Comparison of ENCODE assay signal across 8 cellular contexts in the genomic region with DNA sequence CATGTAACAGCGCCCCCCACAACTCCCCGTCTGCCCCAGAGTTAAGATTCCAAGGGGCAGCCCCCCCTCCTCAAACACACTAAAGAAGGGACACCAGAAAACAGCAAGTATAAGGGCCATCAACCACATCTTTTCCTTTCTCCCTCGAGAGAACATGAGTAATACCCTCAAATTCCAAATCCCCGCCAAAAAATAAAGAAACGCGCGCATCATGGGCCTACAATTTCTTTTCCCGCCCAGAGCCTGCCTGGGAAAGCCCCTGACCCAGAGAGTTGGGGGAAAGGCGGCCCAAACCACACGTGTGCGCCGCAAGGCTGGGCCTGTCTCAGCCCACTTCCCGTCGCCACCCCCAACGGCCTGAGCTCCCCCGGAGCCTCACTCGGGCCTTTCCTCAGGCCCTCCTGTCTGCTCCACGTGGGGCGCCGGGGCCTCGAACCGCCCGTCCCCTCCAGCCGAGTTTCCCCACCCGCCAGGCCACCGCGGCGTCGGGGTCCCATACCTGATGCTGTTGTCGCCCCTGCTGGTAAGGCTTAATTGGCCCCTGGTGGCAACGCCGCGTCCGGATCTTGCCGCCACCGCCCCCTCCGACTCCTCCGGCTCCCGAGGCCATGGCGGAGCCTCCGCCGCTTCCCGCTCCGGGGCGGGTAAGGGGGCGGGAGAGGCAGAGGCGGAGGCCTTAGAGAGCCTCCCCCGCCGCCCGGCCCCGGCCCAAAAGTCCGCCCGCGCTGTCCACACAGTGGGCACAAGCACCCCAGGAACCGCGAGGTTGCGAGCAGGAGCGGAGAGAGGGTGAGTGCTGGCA. TPM values are rescaled to one million over a fixed set of nuclear protein-coding genes. Genes with fewer than 3 reads are reported as not detected.
A peak's percentile ranks its signal among the peaks of the same experiment; 100 is the strongest.
DNase-seq lines count a peak whose midpoint lies in the region; ATAC-seq and TF ChIP-seq lines count a peak whose summit lies in the region.

No MANE protein-coding gene starts in this region.

- peak overlapping the region; percentile 99 for H3K4me3 Mint-ChIP-seq in endothelial cell (ENCODE audit: unreplicated experiment)

- H3K27ac Mint-ChIP-seq in endothelial cell (ENCODE audit: unreplicated experiment), result peak overlapping the region; percentile 96

- ATAC-seq in GM18907 (IDR thresholded peaks at IDR 0.05; ENCODE audit: unreplicated experiment) (peak; percentile 75), HG03135 (IDR thresholded peaks at IDR 0.05; ENCODE audit: unreplicated experiment) (peak; percentile 65)

- peak; percentile 51 to 73 for DNase-seq in AML-193 (lab: John Stamatoyannopoulos, UW)
- peak; percentile 86 for DNase-seq in NCI-H69 (lab: John Stamatoyannopoulos, UW)
- DNase-seq in activated CD8-positive, alpha-beta memory T cell treated with anti-CD3 and anti-CD28 coated beads for 4 hours (ENCODE audit: low read depth in 2 of 2), result peak; percentile 74 to 80
- peak; percentile 60 for DNase-seq in endothelial cell (ENCODE audit: low spot score)
- peak; percentile 79 to 87 for DNase-seq in stimulated activated CD8-positive, alpha-beta memory T cell treated with anti-CD3 and anti-CD28 coated beads, Interleukin-7, amount 100 ng/mL, for 48 hours (ENCODE audit: extremely low read depth in 1 of 2, low read depth in 1 of 2)

- H3K9me3 ChIP-seq in mucosa of rectum (ENCODE audit: control insufficient read depth in 2 of 2, low read length in 2 of 2), result no peaks in the 10 kb centered on the region

- no peaks in the 10 kb centered on the region for H3K27me3 ChIP-seq in mucosa of rectum (ENCODE audit: control insufficient read depth in 2 of 2, insufficient read depth in 2 of 2, low read length in 2 of 2)

- H3K4me1 Mint-ChIP-seq in endothelial cell (ENCODE audit: unreplicated experiment), result peaks cover 20% of the 10 kb centered on the region

- peaks cover 9% of the 10 kb centered on the region for H3K36me3 Mint-ChIP-seq in endothelial cell (ENCODE audit: low read depth, unreplicated experiment)

- no peaks in the 10 kb centered on the region for H3K9me3 Mint-ChIP-seq in endothelial cell (ENCODE audit: unreplicated experiment)

- peak overlapping the region; percentile 99 for H3K27ac ChIP-seq in mucosa of rectum (ENCODE audit: low read depth in 2 of 2, low read length in 2 of 2)

- peak overlapping the region; percentile 83 to 94 for H3K4me3 ChIP-seq in mucosa of rectum (ENCODE audit: low read length in 2 of 2)

- peak overlapping the region; percentile 93 to 99 for H3K9ac ChIP-seq in mucosa of rectum (ENCODE audit: low read depth in 1 of 2, low read length in 2 of 2)

- no peak for TF ChIP-seq CTCF in endothelial cell (IDR thresholded peaks at IDR 0.05; ENCODE audit: unreplicated experiment)

- no peaks in the 10 kb centered on the region for H3K36me3 ChIP-seq in mucosa of rectum (ENCODE audit: control insufficient read depth in 2 of 2, insufficient read depth in 2 of 2, low read length in 2 of 2)

- H3K4me1 ChIP-seq in mucosa of rectum (ENCODE audit: control insufficient read depth in 2 of 2, insufficient read depth in 2 of 2, low read length in 2 of 2), result peaks cover 6 to 13% of the 10 kb centered on the region in 2 donors

- peaks cover 9% of the 10 kb centered on the region for H3K27me3 Mint-ChIP-seq in endothelial cell (ENCODE audit: unreplicated experiment)

RNA-seq across cellular contexts. Expression of a gene that starts 0.7 kb away (rescaled TPM):
- 39.0 TPM for total RNA-seq in endothelial cell (ENCODE audit: unreplicated experiment)

Comparison
In these comparisons a context has a peak if more than half of its experiments do, and no peak if none do; other contexts are left out.
1. Peak in every context shown above with its lines: DNase-seq, ATAC-seq, H3K4me3 ChIP-seq and H3K27ac ChIP-seq.